In the genomic region with DNA sequence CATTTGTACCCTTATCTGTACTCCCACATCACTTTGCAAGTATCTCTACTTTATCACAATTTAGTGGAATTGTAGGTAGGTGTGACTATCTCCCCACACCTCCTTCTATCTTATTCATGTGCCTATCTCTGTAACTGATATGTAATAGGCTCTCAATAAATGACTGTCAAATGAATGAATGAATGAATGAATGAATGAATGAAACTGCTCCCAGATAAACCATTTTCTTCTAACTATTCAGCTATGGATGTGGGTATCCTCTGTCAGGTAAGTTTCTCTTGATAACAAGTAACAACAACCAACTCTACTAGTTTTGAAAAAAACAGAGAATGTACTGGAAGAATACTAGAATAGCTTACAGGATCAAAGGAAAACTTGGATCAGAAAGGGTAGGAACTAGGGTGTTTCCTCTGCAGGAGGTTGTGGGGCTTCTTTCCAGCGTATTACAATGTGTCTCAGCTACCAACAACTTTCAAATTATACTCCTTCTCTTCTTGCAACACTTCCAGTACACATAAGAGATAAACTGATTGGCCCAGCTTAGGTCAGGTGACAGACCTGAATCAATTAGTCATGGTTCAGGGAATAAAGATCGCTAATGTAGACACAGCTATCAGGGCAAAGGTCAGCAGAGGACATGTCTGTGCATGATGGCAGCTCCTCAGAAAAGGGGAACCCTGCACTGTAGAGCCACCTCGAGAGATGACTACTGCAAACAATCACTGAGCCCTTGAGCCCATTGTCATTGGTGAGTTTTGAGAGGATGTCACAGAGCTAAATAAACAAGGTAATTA, we compare ENCODE assay signal across 12 cellular contexts. TPM values are rescaled to one million over a fixed set of nuclear protein-coding genes. Genes with fewer than 3 reads are reported as not detected.
A peak's percentile ranks its signal among the peaks of the same experiment; 100 is the strongest.
DNase-seq lines count a peak whose midpoint lies in the region; ATAC-seq, FAIRE-seq and TF ChIP-seq lines count a peak whose summit lies in the region.
"Had no signal": no experiment of that assay in that cellular context is flagged by ENCODE, and none has a peak within 500 bp of the region (broad histone marks: within the 10 kb centered on the region; RNA-seq: fewer than 3 reads in every experiment).

No MANE protein-coding gene starts in this region.

- DNase-seq in NCI-H1417 (lab: John Stamatoyannopoulos, UW) (peak in 2 of 3 experiments; percentile 11 to 36), NCI-H1417 treated with DMSO at 0.1 percent for 48 hours (lab: John Stamatoyannopoulos, UW) (no peak), NCI-H69 (lab: John Stamatoyannopoulos, UW) (peak; percentile 47), kidney (no peak)
- no peak for DNase-seq in activated naive CD4-positive, alpha-beta T cell treated with Interleukin-2 at 50 U/mL for 16 hours
- DNase-seq: 8988T, dorsolateral prefrontal cortex had no signal

- CTCF ChIA-PET in HEK293 (lab: Yijun Ruan, JAX) = interaction anchor here (0.5 to 2.3 kb wide), 3 partner anchors 9 to 230 kb away, joined by 3 to 18 read pairs (median 3); no protein-coding TSS in a partner anchor

- no peak overlapping the region for H3K27ac ChIP-seq in HEK293 (ENCODE audit: extremely low read depth, low read depth, low read length)
- H3K27ac ChIP-seq in liver (ENCODE audit: low read depth in 1 of 2, low read length in 2 of 2) = no peak overlapping the region
- no peak overlapping the region for H3K27ac ChIP-seq in kidney (ENCODE audit: low read depth in 2 of 2, low read length in 2 of 2)
- H3K27ac ChIP-seq: dorsolateral prefrontal cortex, KMS-11 had no signal

- intact Hi-C loops in kidney (cut with DNase I) = no loop called here

- H3K36me3 ChIP-seq in HEK293 (ENCODE audit: control insufficient read depth in 2 of 2, insufficient read depth in 1 of 2, low read length in 2 of 2) = no peaks in the 10 kb centered on the region
- H3K36me3 ChIP-seq in liver (ENCODE audit: control insufficient read depth in 4 of 4, insufficient read depth in 3 of 4, low read depth in 1 of 4, low read length in 3 of 4) = no peaks in the 10 kb centered on the region
- H3K36me3 ChIP-seq in kidney (ENCODE audit: control insufficient read depth in 1 of 2, insufficient read depth in 2 of 2, low read length in 2 of 2) = no peaks in the 10 kb centered on the region

- no peak for TF ChIP-seq RAD21 in liver (IDR thresholded peaks at IDR 0.05)

- TF ChIP-seq CTCF in HEK293 (tag by site-specific recombination; IDR thresholded peaks at IDR 0.05) = no peak
- TF ChIP-seq CTCF in liver (IDR thresholded peaks at IDR 0.05; ENCODE audit: low read depth, low read length, missing input control) = no peak
- TF ChIP-seq CTCF in kidney (IDR thresholded peaks at IDR 0.05; ENCODE audit: borderline replicate concordance, extremely low read depth, insufficient read depth) = no peak

- no peaks in the 10 kb centered on the region for H3K27me3 ChIP-seq in liver (ENCODE audit: control insufficient read depth in 4 of 4, insufficient read depth in 4 of 4, low read length in 3 of 4)

- ATAC-seq in SK-N-SH treated with all-trans-retinoic acid at 6 μM for 48 hours = no peak

- no peak for FAIRE-seq in kidney (lab: Jason Lieb, UNC)
- FAIRE-seq: islet of Langerhans had no signal

- 47% methylated on average over 3 of the region's 3 CpGs for WGBS in liver

- POLR2A ChIA-PET in HEK293 (lab: Yijun Ruan, JAX) = no interaction called here

- H3K9me3 ChIP-seq in HEK293 (ENCODE audit: control insufficient read depth, insufficient read depth, low read depth, low read length) (no peaks in the 10 kb centered on the region), liver (ENCODE audit: control insufficient read depth in 4 of 4, low read length in 3 of 4) (no peaks in the 10 kb centered on the region), kidney (ENCODE audit: control insufficient read depth in 1 of 2, low read length in 2 of 2) (no peaks in the 10 kb centered on the region)

- H3K4me3 ChIP-seq in HEK293 (ENCODE audit: low read depth, low read length) (no peak overlapping the region), liver (ENCODE audit: low read depth in 1 of 3, low read length in 3 of 3) (no peak overlapping the region), kidney (ENCODE audit: low read length in 2 of 2) (no peak overlapping the region)
- H3K4me3 ChIP-seq: dorsolateral prefrontal cortex had no signal

- no peak overlapping the region for H3K9ac ChIP-seq in liver (ENCODE audit: low read depth in 1 of 2, low read length in 2 of 2)
- H3K9ac ChIP-seq in kidney (ENCODE audit: low read length in 2 of 2) = no peak overlapping the region
- H3K9ac ChIP-seq: KMS-11 had no signal

- H3K4me1 ChIP-seq in HEK293 (ENCODE audit: control insufficient read depth, insufficient read depth, low read length) (no peaks in the 10 kb centered on the region), liver (ENCODE audit: control insufficient read depth in 4 of 4, insufficient read depth in 4 of 4, low read length in 3 of 4) (peaks cover 0 to 4% (median 1%) of the 10 kb centered on the region in 4 donors), kidney (ENCODE audit: control insufficient read depth in 1 of 2, insufficient read depth in 1 of 2, low read depth in 1 of 2, low read length in 2 of 2) (no peaks in the 10 kb centered on the region)

TF ChIP-seq in HEK293, 187 proteins besides CTCF, POLR2A, EP300 and RAD21:
- TF ChIP-seq ZXDB (tag by site-specific recombination; IDR thresholded peaks at IDR 0.05) (no peak), EGR2 (tag by site-specific recombination; IDR thresholded peaks at IDR 0.05; ENCODE audit: low read depth) (peak; percentile 39; the same call in 1 of the 2 replicates)

TF ChIP-seq in liver, 16 proteins besides CTCF, POLR2A, EP300 and RAD21 (continues in another document):
- TF ChIP-seq, protein P1, sequence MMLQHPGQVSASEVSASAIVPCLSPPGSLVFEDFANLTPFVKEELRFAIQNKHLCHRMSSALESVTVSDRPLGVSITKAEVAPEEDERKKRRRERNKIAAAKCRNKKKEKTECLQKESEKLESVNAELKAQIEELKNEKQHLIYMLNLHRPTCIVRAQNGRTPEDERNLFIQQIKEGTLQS (IDR thresholded peaks at IDR 0.05) = peak; percentile 21
- no peak for TF ChIP-seq FOXA1 (IDR thresholded peaks at IDR 0.05)
- no peak for TF ChIP-seq FOXA2 (IDR thresholded peaks at IDR 0.05)
- peak; percentile 72 to 79 for TF ChIP-seq RXRA (IDR thresholded peaks at IDR 0.05)
- TF ChIP-seq HNF4G (IDR thresholded peaks at IDR 0.05) = peak; percentile 49
- peak in 1 of 2 donors; percentile 68 for TF ChIP-seq JUND (IDR thresholded peaks at IDR 0.05)

TF ChIP-seq in SK-N-SH treated with all-trans-retinoic acid at 6 μM for 48 hours, 23 proteins besides CTCF, POLR2A, EP300 and RAD21:
- no peak for TF ChIP-seq ISL1 (CRISPR knock-in tag; IDR thresholded peaks at IDR 0.05)

RNA-seq across cellular contexts. Expression of a gene that starts 37.0 kb away (rescaled TPM):
- total RNA-seq in liver (10 to 100 TPM; 18.2 to 20.7 TPM), kidney (49.3 TPM)
- polyA plus RNA-seq in liver (1 to 10 TPM; 4.4 to 8.4 TPM), kidney (ENCODE audit: insufficient read depth, low read depth, low replicate concordance) (7.3 TPM)

Comparison
In these comparisons a context has a peak if more than half of its experiments do, and no peak if none do; other contexts are left out.
1. DNase-seq: peak in NCI-H1417 (2 of 3) and NCI-H69 (single experiment); none in NCI-H1417 treated with DMSO at 0.1 percent for 48 hours (single experiment), kidney (single experiment) and activated naive CD4-positive, alpha-beta T cell treated with Interleukin-2 at 50 U/mL for 16 hours (single experiment).